ENCODE assay signal across 7 cellular contexts in genomic region chr19:47020992-47021496, GRCh38. TPM values are rescaled to one million over a fixed set of nuclear protein-coding genes. Genes with fewer than 3 reads are reported as not detected.
DNase-seq lines count a peak whose midpoint lies in the region; ATAC-seq and TF ChIP-seq lines count a peak whose summit lies in the region.

No MANE protein-coding gene starts in this region.

- TF ChIP-seq CTCF in spleen (IDR thresholded peaks at IDR 0.05 in 8 of 11, conservative IDR thresholded peaks at IDR 0.05 in 3 of 11), result no peak

- TF ChIP-seq POLR2A in spleen (IDR thresholded peaks at IDR 0.05) (no peak), erythroblast (IDR thresholded peaks at IDR 0.05; ENCODE audit: low read length) (no peak)

- ATAC-seq in T-cell (replicated peaks in 1 of 4) (no peak), left ventricle myocardium superior (peak; percentile 18), GM19455 (IDR thresholded peaks at IDR 0.05; ENCODE audit: unreplicated experiment) (no peak)
- ATAC-seq in activated naive CD4-positive, alpha-beta T cell treated with anti-CD3 and anti-CD28 coated beads, Interleukin-2, amount 50 U/mL, for 72 hours, result no peak

- 1 to 2% (median 2%) methylated on average over 15 to 37 of the region's 37 CpGs for WGBS in spleen, 5 donors

- H3K4me1 Mint-ChIP-seq in T-cell, result peaks cover 18 to 24% (median 20%) of the 10 kb centered on the region in 3 donors

- H3K36me3 Mint-ChIP-seq in T-cell, result no peaks in the 10 kb centered on the region
- H3K36me3 Mint-ChIP-seq in activated naive CD4-positive, alpha-beta T cell treated with anti-CD3 and anti-CD28 coated beads, Interleukin-2, amount 50 U/mL, for 72 hours, result no peaks in the 10 kb centered on the region

- H3K36me3 ChIP-seq in H7 (replicated peaks; ENCODE audit: control insufficient read depth, insufficient read depth, low read length) (no peaks in the 10 kb centered on the region), spleen (no peaks in the 10 kb centered on the region)

- peak; percentile 83 for DNase-seq in H7
- DNase-seq in T-cell, result no peak
- no peak for DNase-seq in left ventricle myocardium superior
- DNase-seq in spleen, result no peak
- no peak for DNase-seq in erythroblast (lab: John Stamatoyannopoulos, UW)
- no peak for DNase-seq in activated naive CD4-positive, alpha-beta T cell treated with anti-CD3 and anti-CD28 coated beads, Interleukin-2, amount 50 U/mL, for 72 hours (ENCODE audit: low spot score in 2 of 2)

- POLR2A ChIA-PET in T-cell (lab: Charles Lee), result no interaction called here

- H3K9me3 ChIP-seq in spleen, result no peaks in the 10 kb centered on the region

- no peaks in the 10 kb centered on the region for H3K9me3 Mint-ChIP-seq in T-cell
- H3K9me3 Mint-ChIP-seq in activated naive CD4-positive, alpha-beta T cell treated with anti-CD3 and anti-CD28 coated beads, Interleukin-2, amount 50 U/mL, for 72 hours, result no peaks in the 10 kb centered on the region

- H3K4me1 ChIP-seq in spleen, result peaks cover 11 to 45% (median 33%) of the 10 kb centered on the region in 6 donors

- peaks cover 24 to 52% of the 10 kb centered on the region in 2 donors for H3K27me3 Mint-ChIP-seq in T-cell

- H3K4me3 Mint-ChIP-seq in T-cell, result peak overlapping the region in 2 of 3 donors; percentile 47 to 56

- H3K27ac ChIP-seq in spleen, result no peak overlapping the region

- intact Hi-C loops in left ventricle myocardium superior (cut with micrococcal nuclease) (no loop called here), spleen (cut with DNase I; ENCODE audit: low total_unique reads) (no loop called here)

- CTCF ChIA-PET in T-cell (lab: Charles Lee), result interaction anchor here in 1 of 2 donors (1.0 kb wide), 1 partner anchor 8 kb away, joined by 6 read pairs; no protein-coding TSS in a partner anchor

- peaks cover 54% of the 10 kb centered on the region for H3K27me3 ChIP-seq in H7 (ENCODE audit: control insufficient read depth, insufficient read depth, low read length)
- H3K27me3 ChIP-seq in spleen (replicated peaks in 1 of 7), result peaks cover 10 to 83% (median 66%) of the 10 kb centered on the region in 7 donors

- H3K4me3 ChIP-seq in H7 (ENCODE audit: insufficient read depth, low read depth, low read length) (peak overlapping the region; percentile 34), spleen (peak overlapping the region; percentile 4 to 60 (median 18))

- H3K27ac Mint-ChIP-seq in T-cell, result no peak overlapping the region
- H3K27ac Mint-ChIP-seq in activated naive CD4-positive, alpha-beta T cell treated with anti-CD3 and anti-CD28 coated beads, Interleukin-2, amount 50 U/mL, for 72 hours, result no peak overlapping the region

RNA-seq across cellular contexts. Expression of gene NPAS1, which starts 1.4 kb away (rescaled TPM):
- 3.2 and 6.1 TPM in 2 replicates for total RNA-seq in H7 (2014; rRNA removed; shearing (Covaris generic))
- total RNA-seq in T-cell, result 1 to 10 TPM in 1 of 5 donors, under 1 TPM in 3, not detected in 1; 0.36 to 1.1 (median 0.59) TPM
- 0.32 TPM for total RNA-seq in left ventricle myocardium superior
- 1 to 10 TPM in 6 of 7 donors, under 1 TPM in 1; 0.85 to 5.3 (median 1.6) TPM for total RNA-seq in spleen
- polyA plus RNA-seq in spleen, result 1 to 10 TPM; 2.1 to 6.3 (median 3.9) TPM
- under 1 TPM in 1 of 2 donors, not detected in 1; 0.58 TPM for total RNA-seq in activated naive CD4-positive, alpha-beta T cell treated with anti-CD3 and anti-CD28 coated beads, Interleukin-2, amount 50 U/mL, for 72 hours

RNA-seq across cellular contexts. Expression of gene TMEM160, which starts 27.4 kb away (rescaled TPM):
- 127 and 173 TPM in 2 replicates for total RNA-seq in H7 (2014; rRNA removed; shearing (Covaris generic))
- total RNA-seq in T-cell (10 to 100 TPM; 26.6 to 49.0 (median 46.8) TPM), left ventricle myocardium superior (31.6 TPM), spleen (10 to 100 TPM; 23.6 to 31.0 (median 26.3) TPM)
- polyA plus RNA-seq in spleen, result 10 to 100 TPM in 2 of 3 donors, 1 to 10 TPM in 1; 7.4 to 20.5 (median 10.1) TPM
- total RNA-seq in activated naive CD4-positive, alpha-beta T cell treated with anti-CD3 and anti-CD28 coated beads, Interleukin-2, amount 50 U/mL, for 72 hours, result 10 to 100 TPM; 41.4 to 51.0 TPM
